Comparison of ENCODE assay signal across 8 cellular contexts in genomic region chr16:30761928-30762902, GRCh38. TPM values are rescaled to one million over a fixed set of nuclear protein-coding genes. Genes with fewer than 3 reads are reported as not detected.
A peak's percentile ranks its signal among the peaks of the same experiment; 100 is the strongest.
DNase-seq lines count a peak whose midpoint lies in the region; ATAC-seq, FAIRE-seq and TF ChIP-seq lines count a peak whose summit lies in the region.

Gene CFAP119, minus strand, starts transcription at chr16:30762062. Its CDS starts 314 bp downstream, at chr16:30761748.
Gene RNF40, plus strand, starts transcription at chr16:30762322. Its CDS starts 224 bp downstream, at chr16:30762546.

- H3K4me1 ChIP-seq in keratinocyte (ENCODE audit: control insufficient read depth, extremely low read depth, insufficient read depth, low read length), result peaks cover 17% of the 10 kb centered on the region

- no peaks in the 10 kb centered on the region for H4K20me1 ChIP-seq in keratinocyte (ENCODE audit: control insufficient read depth, extremely low read depth, insufficient read depth, low read length)

- peak within 1 kb of the TSS; percentile 84 for H3K9ac ChIP-seq in keratinocyte (ENCODE audit: control insufficient read depth, extremely low read depth, insufficient read depth, low read length)

- peak within 1 kb of the TSS; percentile 94 for H2AFZ ChIP-seq in keratinocyte (ENCODE audit: control insufficient read depth, low read length)

- H3K36me3 ChIP-seq in keratinocyte (ENCODE audit: control insufficient read depth in 2 of 2, extremely low read depth in 1 of 2, insufficient read depth in 2 of 2, low read length in 2 of 2), result peaks cover 30 to 35% of the 10 kb centered on the region in 2 experiments

- H3K9me1 ChIP-seq in keratinocyte (ENCODE audit: control insufficient read depth, extremely low read depth, insufficient read depth, low read length), result no peaks in the 10 kb centered on the region

- TF ChIP-seq CTCF in keratinocyte (optimal IDR thresholded peaks at IDR 0.05 in 1 of 3, IDR thresholded peaks at IDR 0.05 in 1 of 3, conservative IDR thresholded peaks at IDR 0.05 in 1 of 3; ENCODE audit: extremely low read depth in 1 of 3, insufficient read depth in 2 of 3, low read length in 3 of 3), result no peak

- H3K27me3 ChIP-seq in keratinocyte (ENCODE audit: control insufficient read depth, extremely low read depth, insufficient read depth, low read length), result no peaks in the 10 kb centered on the region

- DNase-seq in AML-193 (lab: John Stamatoyannopoulos, UW), result peak; percentile 96 to 97
- DNase-seq in NCI-H446 treated with DMSO at 0.1 percent for 48 hours (lab: John Stamatoyannopoulos, UW), result peak; percentile 93
- DNase-seq in activated CD4-positive, CD25-positive, alpha-beta regulatory T cell treated with anti-CD3 and anti-CD28 coated beads, Interleukin-2, amount 50 U/mL, for 72 hours, result peak; percentile 90
- peak; percentile 83 to 94 for DNase-seq in cerebellar nuclear complex (lab: John Stamatoyannopoulos, UW)
- peak; percentile 79 for DNase-seq in keratinocyte (ENCODE audit: low read depth, low spot score)
- peak; percentile 86 to 88 (median 87) for DNase-seq in stimulated activated CD4-positive, alpha-beta T cell treated with anti-CD3 and anti-CD28 coated beads, Interleukin-12 subunit alpha, Interleukin-12 subunit beta, amount 100 ng/mL, for 48 hours (ENCODE audit: low read depth in 2 of 3, low spot score in 1 of 3)

- peak; percentile 78 for ATAC-seq in HG03378 (IDR thresholded peaks at IDR 0.05; ENCODE audit: unreplicated experiment)

- TF ChIP-seq POLR2A in GM19099 (IDR thresholded peaks at IDR 0.05; ENCODE audit: extremely low read depth, insufficient read length, low read depth), result peak; percentile 89

- H3K27ac ChIP-seq in keratinocyte (ENCODE audit: control insufficient read depth, insufficient read depth, low read length), result peak within 1 kb of the TSS; percentile 73

- H3K4me3 ChIP-seq in keratinocyte (ENCODE audit: control insufficient read depth in 2 of 3, extremely low read depth in 1 of 3, insufficient read depth in 2 of 3, low read depth in 1 of 3, low read length in 3 of 3), result peak within 1 kb of the TSS; percentile 75 to 89 (median 75)

- peaks cover 25% of the 10 kb centered on the region for H3K79me2 ChIP-seq in keratinocyte (ENCODE audit: control insufficient read depth, insufficient read depth, low read length)

- H3K4me2 ChIP-seq in keratinocyte (ENCODE audit: control insufficient read depth, extremely low read depth, insufficient read depth, low read depth, low read length), result peak within 1 kb of the TSS; percentile 86

- no peaks in the 10 kb centered on the region for H3K9me3 ChIP-seq in keratinocyte (ENCODE audit: control insufficient read depth, low read depth, low read length)

- dilution Hi-C loops in keratinocyte (cut with MboI; ENCODE audit: extremely low pct_ligation_motif_present, low sequenced_read_pairs), result no loop called here

- FAIRE-seq in keratinocyte (lab: Jason Lieb, UNC), result peak; percentile 81

RNA-seq across cellular contexts. Expression of gene CFAP119, which starts in this region (rescaled TPM):
- 2.2 to 3.0 TPM (median 2.3 TPM) in 3 replicates for polyA plus RNA-seq in keratinocyte
- 0.62 TPM for polyA plus RNA-seq in keratinocyte (2011; ENCODE audit: low read depth)
- 0.34 and 0.39 TPM in 2 replicates for polyA plus RNA-seq in keratinocyte (2011; cell fraction: cytosol; rRNA removed)
- 7.1 and 7.8 TPM in 2 replicates for polyA plus RNA-seq in keratinocyte (2011; cell fraction: nucleus; rRNA removed)
- polyA plus RNA-seq in keratinocyte (2012; ENCODE audit: low replicate concordance), result 0.97 and 2.1 TPM in 2 replicates
- 0.35 TPM in 1 of 3 replicates, not detected in the others for polyA minus RNA-seq in keratinocyte
- polyA minus RNA-seq in keratinocyte (2011; cell fraction: cytosol; rRNA and poly(A)+ RNA removed), result 3.1 TPM
- polyA minus RNA-seq in keratinocyte (2011; cell fraction: nucleus; rRNA and poly(A)+ RNA removed), result 0.39 and 0.63 TPM in 2 replicates

RNA-seq across cellular contexts. Expression of gene RNF40, which starts in this region (rescaled TPM):
- polyA plus RNA-seq in keratinocyte, result 45.2 to 59.6 TPM (median 52.7 TPM) in 3 replicates
- 53.5 TPM for polyA plus RNA-seq in keratinocyte (2011; ENCODE audit: low read depth)
- polyA plus RNA-seq in keratinocyte (2011; cell fraction: cytosol; rRNA removed), result 43.2 and 45.2 TPM in 2 replicates
- 67.2 and 85.5 TPM in 2 replicates for polyA plus RNA-seq in keratinocyte (2011; cell fraction: nucleus; rRNA removed)
- polyA plus RNA-seq in keratinocyte (2012; ENCODE audit: low replicate concordance), result 43.1 and 60.9 TPM in 2 replicates
- 63.2 to 88.0 TPM (median 66.8 TPM) in 3 replicates for polyA minus RNA-seq in keratinocyte
- polyA minus RNA-seq in keratinocyte (2011; cell fraction: cytosol; rRNA and poly(A)+ RNA removed), result 42.8 TPM
- polyA minus RNA-seq in keratinocyte (2011; cell fraction: nucleus; rRNA and poly(A)+ RNA removed), result 23.4 and 43.4 TPM in 2 replicates

Comparison
In these comparisons a context has a peak if more than half of its experiments do, and no peak if none do; other contexts are left out.
1. Peak in every context shown above with its lines: DNase-seq, ATAC-seq, H3K4me3 ChIP-seq and H3K27ac ChIP-seq.